23 cellular contexts compared by ENCODE assay signal in genomic region chr3:170448530-170449110, GRCh38. TPM values are rescaled to one million over a fixed set of nuclear protein-coding genes. Genes with fewer than 3 reads are reported as not detected.
DNase-seq lines count a peak whose midpoint lies in the region; ATAC-seq and TF ChIP-seq lines count a peak whose summit lies in the region.
"Had no signal": no experiment of that assay in that cellular context is flagged by ENCODE, and none has a peak within 500 bp of the region (broad histone marks: within the 10 kb centered on the region; RNA-seq: fewer than 3 reads in every experiment).

No MANE protein-coding gene starts in this region.

- H3K27ac ChIP-seq in breast epithelium (peak overlapping the region; percentile 50 to 73), dorsolateral prefrontal cortex (peak overlapping the region in 57 of 59 donors; percentile 10 to 89 (median 73)), aorta (ENCODE audit: low read depth in 1 of 2, low read length in 2 of 2) (no peak overlapping the region)
- H3K27ac ChIP-seq: BLaER1, gastrocnemius medialis, psoas muscle, stomach, upper lobe of right lung, WERI-Rb-1 had no signal

- H3K27me3 Mint-ChIP-seq in MCF 10A (ENCODE audit: insufficient read depth, unreplicated experiment) (no peaks in the 10 kb centered on the region), nephron (ENCODE audit: low read depth) (no peaks in the 10 kb centered on the region)

- H3K4me3 ChIP-seq in breast epithelium (peak overlapping the region in 2 of 3 donors; percentile 24 to 40), dorsolateral prefrontal cortex (peak overlapping the region in 42 of 59 donors; percentile 0 to 56 (median 30)), aorta (ENCODE audit: low read length in 2 of 2) (no peak overlapping the region)
- H3K4me3 ChIP-seq: BLaER1, gastrocnemius medialis, psoas muscle, stomach, upper lobe of right lung had no signal

- H3K36me3 ChIP-seq in breast epithelium, result no peaks in the 10 kb centered on the region
- no peaks in the 10 kb centered on the region for H3K36me3 ChIP-seq in aorta (ENCODE audit: control insufficient read depth in 1 of 2, insufficient read depth in 2 of 2, low read length in 1 of 2)
- H3K36me3 ChIP-seq: BLaER1, gastrocnemius medialis, stomach, upper lobe of right lung, WERI-Rb-1 had no signal

- 62 to 70% methylated on average over 4 of the region's 4 CpGs for WGBS in aorta, 2 donors

- peaks cover 5% of the 10 kb centered on the region for H3K4me1 Mint-ChIP-seq in MCF 10A (ENCODE audit: insufficient read depth, unreplicated experiment)
- peaks cover 15% of the 10 kb centered on the region for H3K4me1 Mint-ChIP-seq in nephron
- H3K4me1 Mint-ChIP-seq: activated naive CD4-positive, alpha-beta T cell treated with anti-CD3 and anti-CD28 coated beads, Interleukin-2, amount 50 U/mL, for 24 hours; IgD-negative memory B cell had no signal

- H3K9me3 Mint-ChIP-seq in MCF 10A (ENCODE audit: unreplicated experiment), result no peaks in the 10 kb centered on the region
- H3K9me3 Mint-ChIP-seq in nephron, result no peaks in the 10 kb centered on the region
- H3K9me3 Mint-ChIP-seq: activated naive CD4-positive, alpha-beta T cell treated with anti-CD3 and anti-CD28 coated beads, Interleukin-2, amount 50 U/mL, for 24 hours; IgD-negative memory B cell had no signal

- POLR2A ChIA-PET in MCF 10A (lab: Yijun Ruan, JAX), result interaction anchor here (0.5 to 1.0 kb wide), 2 partner anchors 24 to 421 kb away, joined by 3 to 7 read pairs; partner anchors contain the start of gene RPL22L1

- no peaks in the 10 kb centered on the region for H3K27me3 ChIP-seq in breast epithelium
- H3K27me3 ChIP-seq in dorsolateral prefrontal cortex, result no peaks in the 10 kb centered on the region
- H3K27me3 ChIP-seq in aorta (ENCODE audit: control insufficient read depth in 1 of 2, insufficient read depth in 2 of 2, low read length in 1 of 2), result no peaks in the 10 kb centered on the region
- H3K27me3 ChIP-seq: BLaER1, gastrocnemius medialis, stomach, upper lobe of right lung had no signal

- DNase-seq in breast epithelium (ENCODE audit: low spot score in 2 of 2) (peak in 1 of 2 donors; percentile 27), MCF 10A (ENCODE audit: unreplicated experiment) (no peak), dorsolateral prefrontal cortex (no peak), aorta (no peak), D341Med (ENCODE audit: low spot score) (no peak)
- DNase-seq in activated CD4-positive, alpha-beta T cell treated with anti-CD3 and anti-CD28 coated beads for 4 hours, result no peak
- DNase-seq: 8988T; activated CD4-positive, alpha-beta T cell treated with anti-CD3 and anti-CD28 coated beads, Interleukin-2, amount 50 U/mL, for 1 hour; COR-L47; effector CD8-positive, alpha-beta T cell; erythroblast; gastrocnemius medialis; NCI-H1417; NCI-H446 treated with DMSO at 0.1 percent for 48 hours; psoas muscle; stomach; upper lobe of right lung; WERI-Rb-1 had no signal

- BruUV-seq in MCF 10A (replicated peaks; lab: Mats Ljungman, UMichigan), result no TSS peak

- ATAC-seq in aorta (ENCODE audit: low FRiP score), result peak; percentile 38
- no peak for ATAC-seq in HG02885 (IDR thresholded peaks at IDR 0.05; ENCODE audit: poor library complexity, unreplicated experiment)
- ATAC-seq: gastrocnemius medialis, psoas muscle, upper lobe of right lung had no signal

- H3K27ac Mint-ChIP-seq in MCF 10A (ENCODE audit: low read depth, unreplicated experiment) (no peak overlapping the region), nephron (peak overlapping the region; percentile 89 to 97 (median 90))
- H3K27ac Mint-ChIP-seq: activated naive CD4-positive, alpha-beta T cell treated with anti-CD3 and anti-CD28 coated beads, Interleukin-2, amount 50 U/mL, for 24 hours; IgD-negative memory B cell had no signal

- no peak for TF ChIP-seq POLR2A in breast epithelium (IDR thresholded peaks at IDR 0.05)

- no peak overlapping the region for H3K4me3 Mint-ChIP-seq in MCF 10A (ENCODE audit: unreplicated experiment)
- peak overlapping the region; percentile 20 to 45 (median 43) for H3K4me3 Mint-ChIP-seq in nephron
- H3K4me3 Mint-ChIP-seq: activated naive CD4-positive, alpha-beta T cell treated with anti-CD3 and anti-CD28 coated beads, Interleukin-2, amount 50 U/mL, for 24 hours; IgD-negative memory B cell had no signal

- H3K9me3 ChIP-seq in breast epithelium, result no peaks in the 10 kb centered on the region
- H3K9me3 ChIP-seq in aorta (ENCODE audit: control insufficient read depth, low read length), result no peaks in the 10 kb centered on the region
- H3K9me3 ChIP-seq: BLaER1, gastrocnemius medialis, psoas muscle, stomach, upper lobe of right lung had no signal

- CTCF ChIA-PET in MCF 10A (lab: Yijun Ruan, JAX), result interaction anchor here (0.9 kb wide), 1 partner anchor 361 kb away, joined by 3 read pairs; no protein-coding TSS in a partner anchor

- H3K36me3 Mint-ChIP-seq in MCF 10A (ENCODE audit: insufficient read depth, unreplicated experiment) (no peaks in the 10 kb centered on the region), nephron (ENCODE audit: low read depth) (no peaks in the 10 kb centered on the region)
- H3K36me3 Mint-ChIP-seq: activated naive CD4-positive, alpha-beta T cell treated with anti-CD3 and anti-CD28 coated beads, Interleukin-2, amount 50 U/mL, for 24 hours had no signal

- TF ChIP-seq CTCF in breast epithelium (IDR thresholded peaks at IDR 0.05), result no peak
- TF ChIP-seq CTCF in MCF 10A (IDR thresholded peaks at IDR 0.05; ENCODE audit: unreplicated experiment), result no peak
- no peak for TF ChIP-seq CTCF in dorsolateral prefrontal cortex (IDR thresholded peaks at IDR 0.05 in 54 of 56, conservative IDR thresholded peaks at IDR 0.05 in 2 of 56; ENCODE audit: low read depth in 1 of 56, partially characterized antibody in 56 of 56)
- no peak for TF ChIP-seq CTCF in nephron (IDR thresholded peaks at IDR 0.05; ENCODE audit: unreplicated experiment in 3 of 3)

- intact Hi-C loops in breast epithelium (cut with DNase I; ENCODE audit: low total_unique reads) (no loop called here), MCF 10A (cut with micrococcal nuclease) (no loop called here), dorsolateral prefrontal cortex (cut with DNase I) (no loop called here), aorta (cut with DNase I) (no loop called here)

- H3K4me1 ChIP-seq in breast epithelium, result no peaks in the 10 kb centered on the region
- H3K4me1 ChIP-seq in aorta (ENCODE audit: control insufficient read depth in 1 of 2, insufficient read depth in 2 of 2, low read length in 2 of 2), result no peaks in the 10 kb centered on the region
- H3K4me1 ChIP-seq: BLaER1, gastrocnemius medialis, psoas muscle, stomach, upper lobe of right lung had no signal

RNA-seq across cellular contexts. Expression of gene CLDN11, which starts 30.0 kb away (rescaled TPM):
- total RNA-seq in breast epithelium, result 10 to 100 TPM in 2 of 3 donors, 1 to 10 TPM in 1; 8.2 to 48.4 (median 28.8) TPM
- not detected in 2 replicates for total RNA-seq in MCF 10A (2022)
- 1,000 to 10,000 TPM in 1 of 120 experiments, 100 to 1,000 TPM in 95, 10 to 100 TPM in 24; 24.4 to 1,165 (median 178) TPM for total RNA-seq in dorsolateral prefrontal cortex
- 10 to 100 TPM in 1 of 2 donors, 1 to 10 TPM in 1; 5.1 to 11.9 TPM for total RNA-seq in aorta
- 1 to 10 TPM in 1 of 2 donors, under 1 TPM in 1; 0.36 to 1.4 TPM for polyA plus RNA-seq in aorta
- polyA plus RNA-seq: IgD-negative memory B cell had no signal

Comparison
In these comparisons a context has a peak if more than half of its experiments do, and no peak if none do; other contexts are left out.
1. H3K27ac ChIP-seq: peak in breast epithelium (2 of 2) and dorsolateral prefrontal cortex (57 of 59); none in aorta (0 of 2).
2. H3K4me3 ChIP-seq: peak in breast epithelium (2 of 3) and dorsolateral prefrontal cortex (42 of 59); none in aorta (0 of 2).